In the genomic region with DNA sequence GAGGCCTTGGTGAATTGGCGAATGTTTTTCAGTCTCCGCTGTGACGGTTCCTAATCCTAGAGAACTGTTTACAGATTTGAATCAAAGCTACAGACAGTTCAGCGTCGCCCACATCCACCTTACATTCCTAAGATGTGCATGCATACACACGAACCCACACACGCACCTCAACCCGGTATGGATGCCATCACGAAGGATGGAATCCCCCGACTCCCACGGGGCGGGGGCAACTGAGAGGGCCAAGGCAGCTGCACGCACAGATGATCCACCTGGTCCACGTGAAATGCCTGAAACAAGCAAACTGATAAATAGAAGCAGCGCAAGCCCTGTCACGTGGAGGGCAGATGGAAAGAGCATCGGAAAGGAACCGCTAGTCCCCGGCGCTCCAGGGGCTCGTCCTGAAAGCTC, we compare ENCODE assay signal across 8 cellular contexts. TPM values are rescaled to one million over a fixed set of nuclear protein-coding genes. Genes with fewer than 3 reads are reported as not detected.
DNase-seq lines count a peak whose midpoint lies in the region; ATAC-seq and TF ChIP-seq lines count a peak whose summit lies in the region.

No MANE protein-coding gene starts in this region.

- no peak overlapping the region for H3K4ac ChIP-seq in mesendoderm (ENCODE audit: low read depth, low read length)

- no peak overlapping the region for H2BK120ac ChIP-seq in mesendoderm (ENCODE audit: low read depth, low read length)

- no peak overlapping the region for H3K18ac ChIP-seq in mesendoderm (ENCODE audit: low read length)

- peak overlapping the region; percentile 69 for H3K56ac ChIP-seq in mesendoderm (ENCODE audit: low read length)

- no peak overlapping the region for H2AK5ac ChIP-seq in mesendoderm (ENCODE audit: low read length)

- H3K36me3 Mint-ChIP-seq in IgD-negative memory B cell (peaks cover 4% of the 10 kb centered on the region), chondrocyte (ENCODE audit: low read depth) (peaks cover 12% of the 10 kb centered on the region)

- H3K9me3 Mint-ChIP-seq in IgD-negative memory B cell (no peaks in the 10 kb centered on the region), chondrocyte (ENCODE audit: low read depth) (no peaks in the 10 kb centered on the region)

- H2BK5ac ChIP-seq in mesendoderm (ENCODE audit: low read length), result no peak overlapping the region

- ATAC-seq in GM21619 (IDR thresholded peaks at IDR 0.05; ENCODE audit: unreplicated experiment), result peak; percentile 41

- H3K4me2 ChIP-seq in mesendoderm (ENCODE audit: low read length), result peak overlapping the region; percentile 72

- H3K23ac ChIP-seq in mesendoderm (ENCODE audit: low read length), result no peak overlapping the region

- H3K27me3 ChIP-seq in mesendoderm (ENCODE audit: insufficient read depth, low read length, poor library complexity), result no peaks in the 10 kb centered on the region

- H4K5ac ChIP-seq in mesendoderm (ENCODE audit: low read length), result no peak overlapping the region

- TF ChIP-seq CTCF in chondrocyte (IDR thresholded peaks at IDR 0.05), result no peak

- H4K8ac ChIP-seq in mesendoderm (ENCODE audit: low read depth, low read length), result no peak overlapping the region

- peaks cover 24 to 49% (median 41%) of the 10 kb centered on the region in 3 donors for H3K4me1 Mint-ChIP-seq in IgD-negative memory B cell
- H3K4me1 Mint-ChIP-seq in chondrocyte (ENCODE audit: low read depth), result peaks cover 36% of the 10 kb centered on the region

- H3K4me3 Mint-ChIP-seq in IgD-negative memory B cell (peak overlapping the region; percentile 83 to 99 (median 96)), chondrocyte (ENCODE audit: unreplicated experiment) (peak overlapping the region; percentile 99)

- no peaks in the 10 kb centered on the region for H3K27me3 Mint-ChIP-seq in IgD-negative memory B cell
- no peaks in the 10 kb centered on the region for H3K27me3 Mint-ChIP-seq in chondrocyte (ENCODE audit: low read depth)

- H3K9me3 ChIP-seq in ES-I3 (ENCODE audit: control insufficient read depth, insufficient read depth, low read length), result no peaks in the 10 kb centered on the region

- H3K79me2 ChIP-seq in mesendoderm (ENCODE audit: control insufficient read depth, insufficient read depth, low read length), result no peaks in the 10 kb centered on the region

- H3K27ac ChIP-seq in mesendoderm (ENCODE audit: low read depth, low read length), result no peak overlapping the region

- H3K4me1 ChIP-seq in ES-I3 (ENCODE audit: insufficient read depth, low read length) (no peaks in the 10 kb centered on the region), mesendoderm (ENCODE audit: control insufficient read depth, low read depth, low read length) (no peaks in the 10 kb centered on the region)

- peak overlapping the region; percentile 97 for H3K9ac ChIP-seq in ES-I3 (ENCODE audit: low read depth, low read length)
- peak overlapping the region; percentile 80 for H3K9ac ChIP-seq in mesendoderm (ENCODE audit: low read length)

- no CpG with 5 or more reads among the region's 21 CpGs for WGBS in mesendoderm (ENCODE audit: extremely low coverage, insufficient coverage, low lambda C conversion rate)

- peak overlapping the region; percentile 92 for H3K4me3 ChIP-seq in mesendoderm (ENCODE audit: low read length)

- DNase-seq in activated CD4-positive, CD25-positive, alpha-beta regulatory T cell treated with anti-CD3 and anti-CD28 coated beads, Interleukin-2, amount 50 U/mL, for 16 hours (ENCODE audit: low read depth, low spot score), result peak; percentile 44
- DNase-seq in chondrocyte (ENCODE audit: low spot score) (no peak), mesendoderm (peak; percentile 33), dedifferentiated amniotic fluid mesenchymal stem cell (ENCODE audit: extremely low spot score) (no peak)
- DNase-seq in stimulated activated CD8-positive, alpha-beta memory T cell treated with anti-CD3 and anti-CD28 coated beads, Interleukin-2, amount 100 ng/mL, for 48 hours (ENCODE audit: low read depth in 2 of 2), result peak; percentile 39 to 44

- H3K36me3 ChIP-seq in ES-I3 (ENCODE audit: insufficient read depth, low read length), result peaks cover 6% of the 10 kb centered on the region; the same call in 1 of the 2 replicates
- no peaks in the 10 kb centered on the region for H3K36me3 ChIP-seq in mesendoderm (ENCODE audit: control insufficient read depth, insufficient read depth, low read length)

- no peak overlapping the region for H2BK15ac ChIP-seq in mesendoderm (replicated peaks; ENCODE audit: low read depth)

- H3K79me1 ChIP-seq in mesendoderm (ENCODE audit: low read length), result no peaks in the 10 kb centered on the region

- H3K27ac Mint-ChIP-seq in IgD-negative memory B cell, result peak overlapping the region; percentile 40 to 95 (median 86)
- peak overlapping the region; percentile 98 for H3K27ac Mint-ChIP-seq in chondrocyte (ENCODE audit: unreplicated experiment)

RNA-seq across cellular contexts. Expression of a gene that starts 0.4 kb away (rescaled TPM):
- 9.2 TPM for polyA plus RNA-seq in IgD-negative memory B cell
- total RNA-seq in chondrocyte, result 80.6 to 108 TPM (median 80.7 TPM) in 3 replicates
- polyA plus RNA-seq in mesendoderm (2013, experiment 1 of 2), result 3.9 TPM
- 3.6 TPM for polyA plus RNA-seq in mesendoderm (2013, experiment 2 of 2)

Comparison
In these comparisons a context has a peak if more than half of its experiments do, and no peak if none do; other contexts are left out.
1. DNase-seq: peak in activated CD4-positive, CD25-positive, alpha-beta regulatory T cell treated with anti-CD3 and anti-CD28 coated beads, Interleukin-2, amount 50 U/mL, for 16 hours (single experiment), mesendoderm (single experiment) and stimulated activated CD8-positive, alpha-beta memory T cell treated with anti-CD3 and anti-CD28 coated beads, Interleukin-2, amount 100 ng/mL, for 48 hours (2 of 2); none in chondrocyte (single experiment) and dedifferentiated amniotic fluid mesenchymal stem cell (single experiment).